ENCODE assay signal across 1 cellular context in genomic region chr1:116686723-116687368, GRCh38.
TF ChIP-seq lines count a peak whose summit lies in the region.

No MANE protein-coding gene starts in this region.

TF ChIP-seq in K562, 482 proteins besides CTCF, POLR2A, EP300 and RAD21 (continued from another document and continues in another):
- TF ChIP-seq ATF3 (IDR thresholded peaks at IDR 0.05) (no peak), ATF3 (CRISPR knock-in tag; conservative IDR thresholded peaks at IDR 0.05) (no peak), KLF1 (tag; IDR thresholded peaks at IDR 0.05) (no peak), CHD4 (IDR thresholded peaks at IDR 0.05; ENCODE audit: insufficient read depth, insufficient replicate concordance, low read depth, low read length, poor library complexity, severe bottlenecking) (no peak), LCOR (CRISPR knock-in tag; IDR thresholded peaks at IDR 0.05) (no peak), DACH1 (IDR thresholded peaks at IDR 0.05; ENCODE audit: partially characterized antibody) (no peak), NFE2L1 (tag; IDR thresholded peaks at IDR 0.05; ENCODE audit: borderline replicate concordance, low read depth) (no peak), HMG20B (CRISPR knock-in tag; IDR thresholded peaks at IDR 0.05) (no peak), DDX20 (tag; IDR thresholded peaks at IDR 0.05; ENCODE audit: low read depth) (peak; percentile 23; the same call in 1 of the 2 replicates), HDAC8 (tag; IDR thresholded peaks at IDR 0.05) (no peak), ZBTB2 (IDR thresholded peaks at IDR 0.05) (no peak), RHOXF2B (CRISPR knock-in tag; conservative IDR thresholded peaks at IDR 0.05) (no peak), CBFA2T2 (conservative IDR thresholded peaks at IDR 0.05) (no peak), ZSCAN29 (IDR thresholded peaks at IDR 0.05) (no peak), RBM15 (IDR thresholded peaks at IDR 0.05; ENCODE audit: insufficient read depth, low read length) (no peak), SMARCA4 (IDR thresholded peaks at IDR 0.05) (no peak), KHSRP (IDR thresholded peaks at IDR 0.05) (no peak), ZNF764 (CRISPR knock-in tag; IDR thresholded peaks at IDR 0.05; ENCODE audit: low read depth) (no peak), ELF4 (CRISPR knock-in tag; IDR thresholded peaks at IDR 0.05) (no peak), CGGBP1 (CRISPR knock-in tag; IDR thresholded peaks at IDR 0.05) (no peak), HSF4 (CRISPR knock-in tag; IDR thresholded peaks at IDR 0.05; ENCODE audit: borderline replicate concordance) (peak; percentile 41; the same call in 1 of the 2 replicates), CREBBP (IDR thresholded peaks at IDR 0.05; ENCODE audit: low read depth, low read length) (no peak), MCM7 (IDR thresholded peaks at IDR 0.05) (no peak), KDM2B (CRISPR knock-in tag; IDR thresholded peaks at IDR 0.05) (no peak), TOE1 (IDR thresholded peaks at IDR 0.05; ENCODE audit: borderline replicate concordance) (peak; percentile 50; the same call in 1 of the 2 replicates), TOE1 (CRISPR knock-in tag; IDR thresholded peaks at IDR 0.05; ENCODE audit: borderline replicate concordance, low read depth) (no peak), ZNF655 (CRISPR knock-in tag; IDR thresholded peaks at IDR 0.05) (no peak), MTA1 (IDR thresholded peaks at IDR 0.05; ENCODE audit: borderline replicate concordance) (no peak), E2F6 (IDR thresholded peaks at IDR 0.05; ENCODE audit: borderline replicate concordance in 1 of 2, extremely low read depth in 1 of 2, insufficient read depth in 1 of 2, insufficient read length in 1 of 2, low read depth in 1 of 2, low read length in 1 of 2, poor library complexity in 1 of 2, severe bottlenecking in 1 of 2) (no peak), HIVEP1 (CRISPR knock-in tag; IDR thresholded peaks at IDR 0.05) (no peak), ZNF224 (CRISPR knock-in tag; IDR thresholded peaks at IDR 0.05) (no peak), ZNF274 (IDR thresholded peaks at IDR 0.05; ENCODE audit: borderline replicate concordance, low read depth, low read length) (no peak), MTF1 (CRISPR knock-in tag; IDR thresholded peaks at IDR 0.05; ENCODE audit: borderline replicate concordance) (no peak)
- TF ChIP-seq, protein P1, sequence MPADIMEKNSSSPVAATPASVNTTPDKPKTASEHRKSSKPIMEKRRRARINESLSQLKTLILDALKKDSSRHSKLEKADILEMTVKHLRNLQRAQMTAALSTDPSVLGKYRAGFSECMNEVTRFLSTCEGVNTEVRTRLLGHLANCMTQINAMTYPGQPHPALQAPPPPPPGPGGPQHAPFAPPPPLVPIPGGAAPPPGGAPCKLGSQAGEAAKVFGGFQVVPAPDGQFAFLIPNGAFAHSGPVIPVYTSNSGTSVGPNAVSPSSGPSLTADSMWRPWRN (IDR thresholded peaks at IDR 0.05; ENCODE audit: low read depth) = no peak
- TF ChIP-seq, protein P2, sequence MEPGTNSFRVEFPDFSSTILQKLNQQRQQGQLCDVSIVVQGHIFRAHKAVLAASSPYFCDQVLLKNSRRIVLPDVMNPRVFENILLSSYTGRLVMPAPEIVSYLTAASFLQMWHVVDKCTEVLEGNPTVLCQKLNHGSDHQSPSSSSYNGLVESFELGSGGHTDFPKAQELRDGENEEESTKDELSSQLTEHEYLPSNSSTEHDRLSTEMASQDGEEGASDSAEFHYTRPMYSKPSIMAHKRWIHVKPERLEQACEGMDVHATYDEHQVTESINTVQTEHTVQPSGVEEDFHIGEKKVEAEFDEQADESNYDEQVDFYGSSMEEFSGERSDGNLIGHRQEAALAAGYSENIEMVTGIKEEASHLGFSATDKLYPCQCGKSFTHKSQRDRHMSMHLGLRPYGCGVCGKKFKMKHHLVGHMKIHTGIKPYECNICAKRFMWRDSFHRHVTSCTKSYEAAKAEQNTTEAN (CRISPR knock-in tag; IDR thresholded peaks at IDR 0.05) = no peak
- TF ChIP-seq, protein P3, sequence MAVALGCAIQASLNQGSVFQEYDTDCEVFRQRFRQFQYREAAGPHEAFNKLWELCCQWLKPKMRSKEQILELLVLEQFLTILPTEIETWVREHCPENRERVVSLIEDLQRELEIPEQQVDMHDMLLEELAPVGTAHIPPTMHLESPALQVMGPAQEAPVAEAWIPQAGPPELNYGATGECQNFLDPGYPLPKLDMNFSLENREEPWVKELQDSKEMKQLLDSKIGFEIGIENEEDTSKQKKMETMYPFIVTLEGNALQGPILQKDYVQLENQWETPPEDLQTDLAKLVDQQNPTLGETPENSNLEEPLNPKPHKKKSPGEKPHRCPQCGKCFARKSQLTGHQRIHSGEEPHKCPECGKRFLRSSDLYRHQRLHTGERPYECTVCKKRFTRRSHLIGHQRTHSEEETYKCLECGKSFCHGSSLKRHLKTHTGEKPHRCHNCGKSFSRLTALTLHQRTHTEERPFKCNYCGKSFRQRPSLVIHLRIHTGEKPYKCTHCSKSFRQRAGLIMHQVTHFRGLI (CRISPR knock-in tag; IDR thresholded peaks at IDR 0.05) = 0 out of 2 replicates have a peak, but pooled peaks have one; percentile 32
- TF ChIP-seq, protein P4, sequence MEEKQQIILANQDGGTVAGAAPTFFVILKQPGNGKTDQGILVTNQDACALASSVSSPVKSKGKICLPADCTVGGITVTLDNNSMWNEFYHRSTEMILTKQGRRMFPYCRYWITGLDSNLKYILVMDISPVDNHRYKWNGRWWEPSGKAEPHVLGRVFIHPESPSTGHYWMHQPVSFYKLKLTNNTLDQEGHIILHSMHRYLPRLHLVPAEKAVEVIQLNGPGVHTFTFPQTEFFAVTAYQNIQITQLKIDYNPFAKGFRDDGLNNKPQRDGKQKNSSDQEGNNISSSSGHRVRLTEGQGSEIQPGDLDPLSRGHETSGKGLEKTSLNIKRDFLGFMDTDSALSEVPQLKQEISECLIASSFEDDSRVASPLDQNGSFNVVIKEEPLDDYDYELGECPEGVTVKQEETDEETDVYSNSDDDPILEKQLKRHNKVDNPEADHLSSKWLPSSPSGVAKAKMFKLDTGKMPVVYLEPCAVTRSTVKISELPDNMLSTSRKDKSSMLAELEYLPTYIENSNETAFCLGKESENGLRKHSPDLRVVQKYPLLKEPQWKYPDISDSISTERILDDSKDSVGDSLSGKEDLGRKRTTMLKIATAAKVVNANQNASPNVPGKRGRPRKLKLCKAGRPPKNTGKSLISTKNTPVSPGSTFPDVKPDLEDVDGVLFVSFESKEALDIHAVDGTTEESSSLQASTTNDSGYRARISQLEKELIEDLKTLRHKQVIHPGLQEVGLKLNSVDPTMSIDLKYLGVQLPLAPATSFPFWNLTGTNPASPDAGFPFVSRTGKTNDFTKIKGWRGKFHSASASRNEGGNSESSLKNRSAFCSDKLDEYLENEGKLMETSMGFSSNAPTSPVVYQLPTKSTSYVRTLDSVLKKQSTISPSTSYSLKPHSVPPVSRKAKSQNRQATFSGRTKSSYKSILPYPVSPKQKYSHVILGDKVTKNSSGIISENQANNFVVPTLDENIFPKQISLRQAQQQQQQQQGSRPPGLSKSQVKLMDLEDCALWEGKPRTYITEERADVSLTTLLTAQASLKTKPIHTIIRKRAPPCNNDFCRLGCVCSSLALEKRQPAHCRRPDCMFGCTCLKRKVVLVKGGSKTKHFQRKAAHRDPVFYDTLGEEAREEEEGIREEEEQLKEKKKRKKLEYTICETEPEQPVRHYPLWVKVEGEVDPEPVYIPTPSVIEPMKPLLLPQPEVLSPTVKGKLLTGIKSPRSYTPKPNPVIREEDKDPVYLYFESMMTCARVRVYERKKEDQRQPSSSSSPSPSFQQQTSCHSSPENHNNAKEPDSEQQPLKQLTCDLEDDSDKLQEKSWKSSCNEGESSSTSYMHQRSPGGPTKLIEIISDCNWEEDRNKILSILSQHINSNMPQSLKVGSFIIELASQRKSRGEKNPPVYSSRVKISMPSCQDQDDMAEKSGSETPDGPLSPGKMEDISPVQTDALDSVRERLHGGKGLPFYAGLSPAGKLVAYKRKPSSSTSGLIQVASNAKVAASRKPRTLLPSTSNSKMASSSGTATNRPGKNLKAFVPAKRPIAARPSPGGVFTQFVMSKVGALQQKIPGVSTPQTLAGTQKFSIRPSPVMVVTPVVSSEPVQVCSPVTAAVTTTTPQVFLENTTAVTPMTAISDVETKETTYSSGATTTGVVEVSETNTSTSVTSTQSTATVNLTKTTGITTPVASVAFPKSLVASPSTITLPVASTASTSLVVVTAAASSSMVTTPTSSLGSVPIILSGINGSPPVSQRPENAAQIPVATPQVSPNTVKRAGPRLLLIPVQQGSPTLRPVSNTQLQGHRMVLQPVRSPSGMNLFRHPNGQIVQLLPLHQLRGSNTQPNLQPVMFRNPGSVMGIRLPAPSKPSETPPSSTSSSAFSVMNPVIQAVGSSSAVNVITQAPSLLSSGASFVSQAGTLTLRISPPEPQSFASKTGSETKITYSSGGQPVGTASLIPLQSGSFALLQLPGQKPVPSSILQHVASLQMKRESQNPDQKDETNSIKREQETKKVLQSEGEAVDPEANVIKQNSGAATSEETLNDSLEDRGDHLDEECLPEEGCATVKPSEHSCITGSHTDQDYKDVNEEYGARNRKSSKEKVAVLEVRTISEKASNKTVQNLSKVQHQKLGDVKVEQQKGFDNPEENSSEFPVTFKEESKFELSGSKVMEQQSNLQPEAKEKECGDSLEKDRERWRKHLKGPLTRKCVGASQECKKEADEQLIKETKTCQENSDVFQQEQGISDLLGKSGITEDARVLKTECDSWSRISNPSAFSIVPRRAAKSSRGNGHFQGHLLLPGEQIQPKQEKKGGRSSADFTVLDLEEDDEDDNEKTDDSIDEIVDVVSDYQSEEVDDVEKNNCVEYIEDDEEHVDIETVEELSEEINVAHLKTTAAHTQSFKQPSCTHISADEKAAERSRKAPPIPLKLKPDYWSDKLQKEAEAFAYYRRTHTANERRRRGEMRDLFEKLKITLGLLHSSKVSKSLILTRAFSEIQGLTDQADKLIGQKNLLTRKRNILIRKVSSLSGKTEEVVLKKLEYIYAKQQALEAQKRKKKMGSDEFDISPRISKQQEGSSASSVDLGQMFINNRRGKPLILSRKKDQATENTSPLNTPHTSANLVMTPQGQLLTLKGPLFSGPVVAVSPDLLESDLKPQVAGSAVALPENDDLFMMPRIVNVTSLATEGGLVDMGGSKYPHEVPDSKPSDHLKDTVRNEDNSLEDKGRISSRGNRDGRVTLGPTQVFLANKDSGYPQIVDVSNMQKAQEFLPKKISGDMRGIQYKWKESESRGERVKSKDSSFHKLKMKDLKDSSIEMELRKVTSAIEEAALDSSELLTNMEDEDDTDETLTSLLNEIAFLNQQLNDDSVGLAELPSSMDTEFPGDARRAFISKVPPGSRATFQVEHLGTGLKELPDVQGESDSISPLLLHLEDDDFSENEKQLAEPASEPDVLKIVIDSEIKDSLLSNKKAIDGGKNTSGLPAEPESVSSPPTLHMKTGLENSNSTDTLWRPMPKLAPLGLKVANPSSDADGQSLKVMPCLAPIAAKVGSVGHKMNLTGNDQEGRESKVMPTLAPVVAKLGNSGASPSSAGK (IDR thresholded peaks at IDR 0.05) = 0 out of 2 replicates have a peak, but pooled peaks have one; percentile 10
- TF ChIP-seq, protein P5, sequence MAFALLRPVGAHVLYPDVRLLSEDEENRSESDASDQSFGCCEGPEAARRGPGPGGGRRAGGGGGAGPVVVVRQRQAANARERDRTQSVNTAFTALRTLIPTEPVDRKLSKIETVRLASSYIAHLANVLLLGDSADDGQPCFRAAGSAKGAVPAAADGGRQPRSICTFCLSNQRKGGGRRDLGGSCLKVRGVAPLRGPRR (CRISPR knock-in tag; IDR thresholded peaks at IDR 0.05) = peak; percentile 66; the same call in 1 of the 2 replicates
- TF ChIP-seq, protein P6, sequence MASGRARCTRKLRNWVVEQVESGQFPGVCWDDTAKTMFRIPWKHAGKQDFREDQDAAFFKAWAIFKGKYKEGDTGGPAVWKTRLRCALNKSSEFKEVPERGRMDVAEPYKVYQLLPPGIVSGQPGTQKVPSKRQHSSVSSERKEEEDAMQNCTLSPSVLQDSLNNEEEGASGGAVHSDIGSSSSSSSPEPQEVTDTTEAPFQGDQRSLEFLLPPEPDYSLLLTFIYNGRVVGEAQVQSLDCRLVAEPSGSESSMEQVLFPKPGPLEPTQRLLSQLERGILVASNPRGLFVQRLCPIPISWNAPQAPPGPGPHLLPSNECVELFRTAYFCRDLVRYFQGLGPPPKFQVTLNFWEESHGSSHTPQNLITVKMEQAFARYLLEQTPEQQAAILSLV (tag; IDR thresholded peaks at IDR 0.05) = no peak; the same call in 1 of the 2 replicates
